1 cellular context compared by ENCODE assay signal in the genomic region with DNA sequence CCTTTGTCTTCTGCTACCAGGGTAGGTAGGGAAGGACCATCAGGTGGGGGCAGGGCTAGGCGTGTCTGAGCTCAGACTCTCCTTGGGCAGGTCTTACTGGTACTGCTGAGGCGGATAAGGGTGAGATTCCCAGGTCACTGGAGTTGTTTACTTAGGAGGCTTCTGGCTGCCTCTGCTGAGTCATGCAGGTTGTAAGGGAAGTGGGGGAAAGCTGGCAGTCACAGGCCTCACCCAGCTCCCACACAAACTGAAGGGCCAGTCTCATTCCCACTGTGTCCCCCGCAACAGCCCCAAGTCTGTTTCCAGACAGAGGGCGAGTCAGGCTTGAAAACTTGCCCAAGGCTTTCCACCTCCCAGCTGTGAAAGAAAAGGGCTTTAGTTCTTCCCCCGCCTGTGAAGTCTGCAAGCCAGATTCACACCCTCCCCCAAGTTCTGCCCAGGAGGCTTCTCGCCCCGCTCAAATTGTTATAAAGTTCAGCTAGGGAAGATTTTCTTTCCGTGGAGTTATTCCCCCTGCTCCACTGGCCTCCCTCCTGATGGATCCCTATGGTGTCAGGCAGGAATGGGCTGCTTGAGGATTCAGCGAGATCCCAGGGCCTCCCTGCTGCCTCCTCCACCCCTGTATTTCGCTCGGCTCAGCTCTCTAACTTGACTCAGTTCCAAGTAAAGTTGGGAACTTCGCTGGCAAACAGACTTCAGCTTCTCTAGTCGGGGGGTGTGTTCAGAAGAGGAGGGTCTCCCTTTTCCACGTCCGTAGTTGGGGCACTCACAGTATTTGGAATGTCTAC.
TF ChIP-seq lines count a peak whose summit lies in the region.

No MANE protein-coding gene starts in this region.

TF ChIP-seq in GM23338, 12 proteins besides CTCF, POLR2A, EP300 and RAD21:
- TF ChIP-seq, protein P1, sequence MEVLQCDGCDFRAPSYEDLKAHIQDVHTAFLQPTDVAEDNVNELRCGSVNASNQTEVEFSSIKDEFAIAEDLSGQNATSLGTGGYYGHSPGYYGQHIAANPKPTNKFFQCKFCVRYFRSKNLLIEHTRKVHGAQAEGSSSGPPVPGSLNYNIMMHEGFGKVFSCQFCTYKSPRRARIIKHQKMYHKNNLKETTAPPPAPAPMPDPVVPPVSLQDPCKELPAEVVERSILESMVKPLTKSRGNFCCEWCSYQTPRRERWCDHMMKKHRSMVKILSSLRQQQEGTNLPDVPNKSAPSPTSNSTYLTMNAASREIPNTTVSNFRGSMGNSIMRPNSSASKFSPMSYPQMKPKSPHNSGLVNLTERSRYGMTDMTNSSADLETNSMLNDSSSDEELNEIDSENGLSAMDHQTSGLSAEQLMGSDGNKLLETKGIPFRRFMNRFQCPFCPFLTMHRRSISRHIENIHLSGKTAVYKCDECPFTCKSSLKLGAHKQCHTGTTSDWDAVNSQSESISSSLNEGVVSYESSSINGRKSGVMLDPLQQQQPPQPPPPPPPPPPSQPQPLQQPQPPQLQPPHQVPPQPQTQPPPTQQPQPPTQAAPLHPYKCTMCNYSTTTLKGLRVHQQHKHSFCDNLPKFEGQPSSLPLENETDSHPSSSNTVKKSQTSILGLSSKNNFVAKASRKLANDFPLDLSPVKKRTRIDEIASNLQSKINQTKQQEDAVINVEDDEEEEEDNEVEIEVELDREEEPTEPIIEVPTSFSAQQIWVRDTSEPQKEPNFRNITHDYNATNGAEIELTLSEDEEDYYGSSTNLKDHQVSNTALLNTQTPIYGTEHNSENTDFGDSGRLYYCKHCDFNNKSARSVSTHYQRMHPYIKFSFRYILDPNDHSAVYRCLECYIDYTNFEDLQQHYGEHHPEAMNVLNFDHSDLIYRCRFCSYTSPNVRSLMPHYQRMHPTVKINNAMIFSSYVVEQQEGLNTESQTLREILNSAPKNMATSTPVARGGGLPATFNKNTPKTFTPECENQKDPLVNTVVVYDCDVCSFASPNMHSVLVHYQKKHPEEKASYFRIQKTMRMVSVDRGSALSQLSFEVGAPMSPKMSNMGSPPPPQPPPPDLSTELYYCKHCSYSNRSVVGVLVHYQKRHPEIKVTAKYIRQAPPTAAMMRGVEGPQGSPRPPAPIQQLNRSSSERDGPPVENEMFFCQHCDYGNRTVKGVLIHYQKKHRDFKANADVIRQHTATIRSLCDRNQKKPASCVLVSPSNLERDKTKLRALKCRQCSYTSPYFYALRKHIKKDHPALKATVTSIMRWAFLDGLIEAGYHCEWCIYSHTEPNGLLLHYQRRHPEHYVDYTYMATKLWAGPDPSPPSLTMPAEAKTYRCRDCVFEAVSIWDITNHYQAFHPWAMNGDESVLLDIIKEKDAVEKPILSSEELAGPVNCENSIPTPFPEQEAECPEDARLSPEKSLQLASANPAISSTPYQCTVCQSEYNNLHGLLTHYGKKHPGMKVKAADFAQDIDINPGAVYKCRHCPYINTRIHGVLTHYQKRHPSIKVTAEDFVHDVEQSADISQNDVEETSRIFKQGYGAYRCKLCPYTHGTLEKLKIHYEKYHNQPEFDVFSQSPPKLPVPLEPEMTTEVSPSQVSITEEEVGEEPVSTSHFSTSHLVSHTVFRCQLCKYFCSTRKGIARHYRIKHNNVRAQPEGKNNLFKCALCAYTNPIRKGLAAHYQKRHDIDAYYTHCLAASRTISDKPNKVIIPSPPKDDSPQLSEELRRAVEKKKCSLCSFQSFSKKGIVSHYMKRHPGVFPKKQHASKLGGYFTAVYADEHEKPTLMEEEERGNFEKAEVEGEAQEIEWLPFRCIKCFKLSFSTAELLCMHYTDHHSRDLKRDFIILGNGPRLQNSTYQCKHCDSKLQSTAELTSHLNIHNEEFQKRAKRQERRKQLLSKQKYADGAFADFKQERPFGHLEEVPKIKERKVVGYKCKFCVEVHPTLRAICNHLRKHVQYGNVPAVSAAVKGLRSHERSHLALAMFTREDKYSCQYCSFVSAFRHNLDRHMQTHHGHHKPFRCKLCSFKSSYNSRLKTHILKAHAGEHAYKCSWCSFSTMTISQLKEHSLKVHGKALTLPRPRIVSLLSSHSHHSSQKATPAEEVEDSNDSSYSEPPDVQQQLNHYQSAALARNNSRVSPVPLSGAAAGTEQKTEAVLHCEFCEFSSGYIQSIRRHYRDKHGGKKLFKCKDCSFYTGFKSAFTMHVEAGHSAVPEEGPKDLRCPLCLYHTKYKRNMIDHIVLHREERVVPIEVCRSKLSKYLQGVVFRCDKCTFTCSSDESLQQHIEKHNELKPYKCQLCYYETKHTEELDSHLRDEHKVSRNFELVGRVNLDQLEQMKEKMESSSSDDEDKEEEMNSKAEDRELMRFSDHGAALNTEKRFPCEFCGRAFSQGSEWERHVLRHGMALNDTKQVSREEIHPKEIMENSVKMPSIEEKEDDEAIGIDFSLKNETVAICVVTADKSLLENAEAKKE (CRISPR knock-in tag; IDR thresholded peaks at IDR 0.05), result no peak
- TF ChIP-seq, protein P2, sequence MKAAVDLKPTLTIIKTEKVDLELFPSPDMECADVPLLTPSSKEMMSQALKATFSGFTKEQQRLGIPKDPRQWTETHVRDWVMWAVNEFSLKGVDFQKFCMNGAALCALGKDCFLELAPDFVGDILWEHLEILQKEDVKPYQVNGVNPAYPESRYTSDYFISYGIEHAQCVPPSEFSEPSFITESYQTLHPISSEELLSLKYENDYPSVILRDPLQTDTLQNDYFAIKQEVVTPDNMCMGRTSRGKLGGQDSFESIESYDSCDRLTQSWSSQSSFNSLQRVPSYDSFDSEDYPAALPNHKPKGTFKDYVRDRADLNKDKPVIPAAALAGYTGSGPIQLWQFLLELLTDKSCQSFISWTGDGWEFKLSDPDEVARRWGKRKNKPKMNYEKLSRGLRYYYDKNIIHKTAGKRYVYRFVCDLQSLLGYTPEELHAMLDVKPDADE (IDR thresholded peaks at IDR 0.05), result no peak
- TF ChIP-seq, protein P3, sequence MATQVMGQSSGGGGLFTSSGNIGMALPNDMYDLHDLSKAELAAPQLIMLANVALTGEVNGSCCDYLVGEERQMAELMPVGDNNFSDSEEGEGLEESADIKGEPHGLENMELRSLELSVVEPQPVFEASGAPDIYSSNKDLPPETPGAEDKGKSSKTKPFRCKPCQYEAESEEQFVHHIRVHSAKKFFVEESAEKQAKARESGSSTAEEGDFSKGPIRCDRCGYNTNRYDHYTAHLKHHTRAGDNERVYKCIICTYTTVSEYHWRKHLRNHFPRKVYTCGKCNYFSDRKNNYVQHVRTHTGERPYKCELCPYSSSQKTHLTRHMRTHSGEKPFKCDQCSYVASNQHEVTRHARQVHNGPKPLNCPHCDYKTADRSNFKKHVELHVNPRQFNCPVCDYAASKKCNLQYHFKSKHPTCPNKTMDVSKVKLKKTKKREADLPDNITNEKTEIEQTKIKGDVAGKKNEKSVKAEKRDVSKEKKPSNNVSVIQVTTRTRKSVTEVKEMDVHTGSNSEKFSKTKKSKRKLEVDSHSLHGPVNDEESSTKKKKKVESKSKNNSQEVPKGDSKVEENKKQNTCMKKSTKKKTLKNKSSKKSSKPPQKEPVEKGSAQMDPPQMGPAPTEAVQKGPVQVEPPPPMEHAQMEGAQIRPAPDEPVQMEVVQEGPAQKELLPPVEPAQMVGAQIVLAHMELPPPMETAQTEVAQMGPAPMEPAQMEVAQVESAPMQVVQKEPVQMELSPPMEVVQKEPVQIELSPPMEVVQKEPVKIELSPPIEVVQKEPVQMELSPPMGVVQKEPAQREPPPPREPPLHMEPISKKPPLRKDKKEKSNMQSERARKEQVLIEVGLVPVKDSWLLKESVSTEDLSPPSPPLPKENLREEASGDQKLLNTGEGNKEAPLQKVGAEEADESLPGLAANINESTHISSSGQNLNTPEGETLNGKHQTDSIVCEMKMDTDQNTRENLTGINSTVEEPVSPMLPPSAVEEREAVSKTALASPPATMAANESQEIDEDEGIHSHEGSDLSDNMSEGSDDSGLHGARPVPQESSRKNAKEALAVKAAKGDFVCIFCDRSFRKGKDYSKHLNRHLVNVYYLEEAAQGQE (IDR thresholded peaks at IDR 0.05; ENCODE audit: unreplicated experiment), result no peak
- TF ChIP-seq JUNB (IDR thresholded peaks at IDR 0.05; ENCODE audit: unreplicated experiment), result no peak
- no peak for TF ChIP-seq ZNF114 (CRISPR knock-in tag; IDR thresholded peaks at IDR 0.05)
- TF ChIP-seq STAT1 (IDR thresholded peaks at IDR 0.05; ENCODE audit: unreplicated experiment), result no peak
- no peak for TF ChIP-seq CREB1 (CRISPR knock-in tag; IDR thresholded peaks at IDR 0.05; ENCODE audit: low read depth)
